Comparison of ENCODE assay signal across 26 cellular contexts in the genomic region with DNA sequence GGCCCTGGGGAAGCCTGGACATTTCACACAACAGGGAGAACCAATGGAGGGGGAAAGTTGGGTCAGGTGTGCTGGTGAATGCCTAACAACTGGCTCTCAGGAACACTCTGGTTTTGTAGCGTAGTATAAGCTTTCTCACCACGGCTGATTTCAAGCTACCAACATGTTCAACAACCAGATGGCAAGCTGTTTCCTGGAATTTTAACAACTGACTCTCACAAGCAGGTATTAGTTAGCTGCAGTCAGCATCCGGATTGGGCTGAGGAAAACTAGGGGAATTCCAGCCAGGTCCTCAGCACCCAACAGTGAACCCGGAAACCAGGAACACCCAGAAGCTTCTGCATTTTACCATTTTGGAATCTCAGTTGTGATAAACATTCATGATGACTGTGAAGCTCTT.
DNase-seq lines count a peak whose midpoint lies in the region; ATAC-seq, FAIRE-seq and TF ChIP-seq lines count a peak whose summit lies in the region.
"Had no signal": no experiment of that assay in that cellular context is flagged by ENCODE, and none has a peak within 500 bp of the region (broad histone marks: within the 10 kb centered on the region; RNA-seq: fewer than 3 reads in every experiment).

No MANE protein-coding gene starts in this region.

- H3K27ac Mint-ChIP-seq in activated naive CD8-positive, alpha-beta T cell treated with anti-CD3 and anti-CD28 coated beads for 36 hours: no peak overlapping the region
- H3K27ac Mint-ChIP-seq: memory B cell; stimulated activated memory B cell treated with anti-CD40 and anti-IgM and Interleukin-4, amounts not matched to agents 10 μg/mL and 1 μg/mL and 100 μg/mL, for 72 hours; T-helper 17 cell had no signal

- POLR2A ChIA-PET in GM12878 (lab: Charles Lee): interaction anchor here (1.1 to 1.6 kb wide), 2 partner anchors 16 to 24 kb away, joined by 3 to 7 read pairs; no protein-coding TSS in a partner anchor

- no peak for TF ChIP-seq RAD21 in GM12878 (IDR thresholded peaks at IDR 0.05; ENCODE audit: insufficient read depth, low read depth, low read length)

- intact Hi-C loops in GM12878 (cut with micrococcal nuclease; ENCODE audit: unreplicated experiment) (no loop called here), pancreas (cut with DNase I) (no loop called here)

- no peaks in the 10 kb centered on the region for H3K36me3 Mint-ChIP-seq in activated naive CD8-positive, alpha-beta T cell treated with anti-CD3 and anti-CD28 coated beads for 36 hours
- H3K36me3 Mint-ChIP-seq: memory B cell; stimulated activated memory B cell treated with anti-CD40 and anti-IgM and Interleukin-4, amounts not matched to agents 10 μg/mL and 1 μg/mL and 100 μg/mL, for 72 hours had no signal

- no peak for TF ChIP-seq EP300 in GM12878 (IDR thresholded peaks at IDR 0.05; ENCODE audit: borderline replicate concordance in 1 of 2, control insufficient read depth in 1 of 2, low read depth in 2 of 2, low read length in 2 of 2)

- H3K4me3 Mint-ChIP-seq in activated naive CD8-positive, alpha-beta T cell treated with anti-CD3 and anti-CD28 coated beads for 36 hours: no peak overlapping the region
- H3K4me3 Mint-ChIP-seq: memory B cell; stimulated activated memory B cell treated with anti-CD40 and anti-IgM and Interleukin-4, amounts not matched to agents 10 μg/mL and 1 μg/mL and 100 μg/mL, for 72 hours; T-helper 17 cell had no signal

- CTCF ChIA-PET in GM12878 (lab: Yijun Ruan, JAX): interaction anchor here (1.5 to 2.1 kb wide), 2 partner anchors 14 to 67 kb away, joined by 6 to 9 read pairs; no protein-coding TSS in a partner anchor

- in situ Hi-C loops in G401 (cut with HindIII; ENCODE audit: low sequenced_read_pairs) (no loop called here), GM12878 (cut with MboI) (no loop called here)

- no peaks in the 10 kb centered on the region for H3K36me3 ChIP-seq in GM12878 (ENCODE audit: control insufficient read depth in 2 of 2, insufficient read depth in 2 of 2, low read length in 1 of 2)
- H3K36me3 ChIP-seq in esophagus (ENCODE audit: control insufficient read depth in 2 of 2, insufficient read depth in 2 of 2, low read length in 1 of 2): no peaks in the 10 kb centered on the region
- no peaks in the 10 kb centered on the region for H3K36me3 ChIP-seq in pancreas
- H3K36me3 ChIP-seq: adrenal gland, thoracic aorta had no signal

- no peaks in the 10 kb centered on the region for H4K20me1 ChIP-seq in GM12878 (ENCODE audit: control insufficient read depth, insufficient read depth)

- no peak overlapping the region for H3K9ac ChIP-seq in GM12878 (ENCODE audit: control insufficient read depth, insufficient read depth, low read length)

- H3K27ac ChIP-seq in GM12878 (ENCODE audit: control insufficient read depth, insufficient read depth) (no peak overlapping the region), esophagus (ENCODE audit: low read depth in 2 of 2, low read length in 1 of 2) (peak overlapping the region; percentile 87 to 90), pancreas (no peak overlapping the region)
- H3K27ac ChIP-seq: adrenal gland, thoracic aorta had no signal

- no peaks in the 10 kb centered on the region for H3K9me3 ChIP-seq in GM12878 (replicated peaks; ENCODE audit: control insufficient read depth, insufficient read depth, low read length)
- H3K9me3 ChIP-seq in esophagus (ENCODE audit: control insufficient read depth in 2 of 2, insufficient read depth in 1 of 2, low read depth in 1 of 2, low read length in 1 of 2): no peaks in the 10 kb centered on the region
- no peaks in the 10 kb centered on the region for H3K9me3 ChIP-seq in pancreas
- H3K9me3 ChIP-seq: adrenal gland, Caco-2, thoracic aorta had no signal

- H3K4me3 ChIP-seq in GM12878 (no peak overlapping the region), esophagus (ENCODE audit: low read depth in 1 of 2, low read length in 2 of 2) (no peak overlapping the region), pancreas (no peak overlapping the region)
- H3K4me3 ChIP-seq: adrenal gland, thoracic aorta had no signal

- H3K4me2 ChIP-seq in GM12878 (ENCODE audit: control insufficient read depth, insufficient read depth): no peak overlapping the region

- DNase-seq in G401 (ENCODE audit: low spot score): peak; percentile 77
- DNase-seq in GM12878 (ENCODE audit: low read depth, low spot score): no peak
- DNase-seq in pancreas: no peak
- DNase-seq in cortex of kidney (lab: John Stamatoyannopoulos, UW): no peak
- DNase-seq in activated naive CD8-positive, alpha-beta T cell treated with anti-CD3 and anti-CD28 coated beads for 36 hours: no peak
- DNase-seq: activated CD4-positive, alpha-beta T cell treated with anti-CD3 and anti-CD28 coated beads for 48 hours; activated naive CD4-positive, alpha-beta T cell; activated T-cell treated with anti-CD3 and anti-CD28 coated beads, Interleukin-2, amount 50 U/mL, for 48 hours; adrenal gland; Caco-2; KBM-7; left colon; NCI-H187 treated with DMSO at 0.1 percent for 48 hours; NCI-H526 treated with DMSO at 0.1 percent for 48 hours; occipital lobe; RPMI8226; stimulated activated CD4-positive, alpha-beta T cell treated with anti-CD3 and anti-CD28 coated beads, Interleukin-4, amount 100 ng/mL, for 1 hour; T-helper 17 cell had no signal

- H3K4me1 ChIP-seq in GM12878 (ENCODE audit: control insufficient read depth, insufficient read depth, low read length): no peaks in the 10 kb centered on the region
- peaks cover 0 to 14% of the 10 kb centered on the region in 2 donors for H3K4me1 ChIP-seq in esophagus (ENCODE audit: control insufficient read depth in 2 of 2, insufficient read depth in 2 of 2, low read length in 1 of 2)
- peaks cover 0 to 7% (median 0%) of the 10 kb centered on the region in 3 donors for H3K4me1 ChIP-seq in pancreas
- H3K4me1 ChIP-seq: adrenal gland had no signal

- 26% methylated on average over 4 of the region's 4 CpGs for WGBS in GM12878 (ENCODE audit: insufficient coverage, insufficient replicate concordance, low lambda C conversion rate, missing lambda C conversion rate)
- 38 to 55% methylated on average over 4 of the region's 4 CpGs for WGBS in esophagus, 2 donors
- WGBS in pancreas, 2 donors: 77 to 78% methylated on average over 4 of the region's 4 CpGs

- FAIRE-seq in GM12878 (lab: Jason Lieb, UNC) (no peak), pancreas (lab: Jason Lieb, UNC) (no peak)
- FAIRE-seq: endometrium, HTR-8/SVneo had no signal

- no peaks in the 10 kb centered on the region for H3K9me3 Mint-ChIP-seq in activated naive CD8-positive, alpha-beta T cell treated with anti-CD3 and anti-CD28 coated beads for 36 hours
- H3K9me3 Mint-ChIP-seq: memory B cell; stimulated activated memory B cell treated with anti-CD40 and anti-IgM and Interleukin-4, amounts not matched to agents 10 μg/mL and 1 μg/mL and 100 μg/mL, for 72 hours had no signal

- no TSS peak for BruUV-seq in GM12878 (replicated peaks; lab: Mats Ljungman, UMichigan)

- H3K27me3 ChIP-seq in GM12878 (replicated peaks in 1 of 2; ENCODE audit: control insufficient read depth in 2 of 2, insufficient read depth in 2 of 2, low read length in 1 of 2): peaks cover 0 to 4% of the 10 kb centered on the region in 2 experiments; a peak in 1 of 4 replicates
- no peaks in the 10 kb centered on the region for H3K27me3 ChIP-seq in esophagus (ENCODE audit: control insufficient read depth in 1 of 2, insufficient read depth in 2 of 2, low read length in 2 of 2)
- H3K27me3 ChIP-seq in pancreas: no peaks in the 10 kb centered on the region
- H3K27me3 ChIP-seq: adrenal gland had no signal

- SMC1A ChIA-PET in GM12878 (lab: Charles Lee; ENCODE audit: uncharacterized antibody, unreplicated experiment): interaction anchor here (1.2 to 2.1 kb wide), 4 partner anchors 9 to 24 kb away, joined by 3 to 9 read pairs (median 4); no protein-coding TSS in a partner anchor

- no peak overlapping the region for H2AFZ ChIP-seq in GM12878 (ENCODE audit: control insufficient read depth, low read depth, low read length)

- peaks cover 4% of the 10 kb centered on the region for H3K4me1 Mint-ChIP-seq in activated naive CD8-positive, alpha-beta T cell treated with anti-CD3 and anti-CD28 coated beads for 36 hours
- H3K4me1 Mint-ChIP-seq: memory B cell; stimulated activated memory B cell treated with anti-CD40 and anti-IgM and Interleukin-4, amounts not matched to agents 10 μg/mL and 1 μg/mL and 100 μg/mL, for 72 hours; T-helper 17 cell had no signal

- no peak for TF ChIP-seq POLR2A in GM12878 (IDR thresholded peaks at IDR 0.05; ENCODE audit: low read depth, low read length)

- TF ChIP-seq CTCF in GM12878 (IDR thresholded peaks at IDR 0.05 in 2 of 3, conservative IDR thresholded peaks at IDR 0.05 in 1 of 3; ENCODE audit: control insufficient read depth in 2 of 3, extremely low read depth in 1 of 3, insufficient read depth in 1 of 3, low read depth in 3 of 3, low read length in 3 of 3) (no peak), pancreas (IDR thresholded peaks at IDR 0.05) (no peak)

- RAD21 ChIA-PET in GM12878 (lab: Charles Lee; ENCODE audit: unreplicated experiment): interaction anchor here (1.5 kb wide), 1 partner anchor 15 kb away, joined by 4 read pairs; no protein-coding TSS in a partner anchor

- H3K79me2 ChIP-seq in GM12878 (ENCODE audit: control insufficient read depth, insufficient read depth, low read length): no peaks in the 10 kb centered on the region

- H3K27me3 Mint-ChIP-seq in activated naive CD8-positive, alpha-beta T cell treated with anti-CD3 and anti-CD28 coated beads for 36 hours: peaks cover 6% of the 10 kb centered on the region

- ATAC-seq in GM12878 (peak; percentile 35; the same call in 2 of the 3 replicates), pancreas (peak in 3 of 4 donors; percentile 41 to 60 (median 44)), HG03521 (IDR thresholded peaks at IDR 0.05; ENCODE audit: unreplicated experiment) (no peak), HG02642 (IDR thresholded peaks at IDR 0.05; ENCODE audit: poor library complexity, unreplicated experiment) (no peak)
- ATAC-seq: left colon; stimulated activated memory B cell treated with anti-CD40 and anti-IgM and Interleukin-4, amounts not matched to agents 10 μg/mL and 1 μg/mL and 100 μg/mL, for 72 hours; T-helper 17 cell had no signal

TF ChIP-seq in GM12878, 131 proteins besides CTCF, POLR2A, EP300 and RAD21 (continues in another document):
- no peak for TF ChIP-seq SP1 (IDR thresholded peaks at IDR 0.05; ENCODE audit: low read depth, low read length)
- TF ChIP-seq CBX3 (IDR thresholded peaks at IDR 0.05; ENCODE audit: borderline replicate concordance, low read depth): no peak
- TF ChIP-seq SRF (IDR thresholded peaks at IDR 0.05; ENCODE audit: low read depth in 2 of 2, low read length in 2 of 2): no peak
- TF ChIP-seq, protein P1, sequence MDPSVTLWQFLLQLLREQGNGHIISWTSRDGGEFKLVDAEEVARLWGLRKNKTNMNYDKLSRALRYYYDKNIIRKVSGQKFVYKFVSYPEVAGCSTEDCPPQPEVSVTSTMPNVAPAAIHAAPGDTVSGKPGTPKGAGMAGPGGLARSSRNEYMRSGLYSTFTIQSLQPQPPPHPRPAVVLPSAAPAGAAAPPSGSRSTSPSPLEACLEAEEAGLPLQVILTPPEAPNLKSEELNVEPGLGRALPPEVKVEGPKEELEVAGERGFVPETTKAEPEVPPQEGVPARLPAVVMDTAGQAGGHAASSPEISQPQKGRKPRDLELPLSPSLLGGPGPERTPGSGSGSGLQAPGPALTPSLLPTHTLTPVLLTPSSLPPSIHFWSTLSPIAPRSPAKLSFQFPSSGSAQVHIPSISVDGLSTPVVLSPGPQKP (IDR thresholded peaks at IDR 0.05; ENCODE audit: low read depth, low read length): no peak
- TF ChIP-seq TARDBP (IDR thresholded peaks at IDR 0.05; ENCODE audit: borderline replicate concordance): no peak

Comparison
In these comparisons a context has a peak if more than half of its experiments do, and no peak if none do; other contexts are left out.
1. ATAC-seq: peak in GM12878 (single experiment) and pancreas (3 of 4); none in HG03521 (single experiment) and HG02642 (single experiment).
2. H3K27ac ChIP-seq: peak in esophagus (2 of 2); none in GM12878 (single experiment) and pancreas (0 of 4).